33 cellular contexts compared by ENCODE assay signal in the genomic region with DNA sequence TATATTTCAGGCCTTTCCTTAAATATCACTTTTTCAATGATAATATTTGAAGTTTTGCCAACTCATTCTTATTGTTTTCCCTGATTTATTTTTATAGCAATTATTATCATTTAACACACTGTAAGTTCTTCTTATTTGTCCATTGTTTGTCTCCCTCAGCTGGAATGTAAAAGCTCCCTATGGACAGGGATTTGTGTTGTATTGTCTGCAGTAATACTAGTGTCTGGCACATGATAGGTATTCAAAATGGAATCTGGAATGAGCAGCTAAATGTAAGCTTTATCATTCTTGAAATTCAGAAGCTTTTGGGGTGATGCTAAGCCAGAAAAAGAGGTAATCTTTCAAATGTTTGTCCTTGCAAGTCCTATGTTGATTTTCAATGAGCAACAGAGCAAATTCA.
"Had no signal": no experiment of that assay in that cellular context is flagged by ENCODE, and none has a peak within 500 bp of the region (broad histone marks: within the 10 kb centered on the region; RNA-seq: fewer than 3 reads in every experiment).

No MANE protein-coding gene starts in this region.

- ATAC-seq: activated CD8-positive, alpha-beta T cell treated with anti-CD3 and anti-CD28 coated beads for 36 hours; activated naive CD4-positive, alpha-beta T cell treated with anti-CD3 and anti-CD28 coated beads, Interleukin-2, amount 50 U/mL, for 72 hours; activated T-cell treated with anti-CD3 and anti-CD28 coated beads, Interleukin-2, amount 50 U/mL, for 4 hours; activated T-cell treated with anti-CD3 and anti-CD28 coated beads, Interleukin-2, amount 50 U/mL, for 72 hours; activated T-helper 17 cell treated with anti-CD3 and anti-CD28 coated beads, Interleukin-2, amount 50 U/mL, for 72 hours; body of pancreas had no signal

- H3K36me3 ChIP-seq: adrenal gland, brain microvascular endothelial cell, breast epithelium had no signal

- H3K27me3 ChIP-seq: adrenal gland, body of pancreas, brain microvascular endothelial cell, breast epithelium had no signal

- FAIRE-seq: astrocyte, TTC549 had no signal

- DNase-seq: activated B cell treated with CpG ODN at 0.5 μM for 24 hours; activated CD4-positive, alpha-beta memory T cell treated with anti-CD3 and anti-CD28 coated beads for 36 hours; activated CD4-positive, alpha-beta T cell treated with anti-CD3 and anti-CD28 coated beads for 4 hours; activated CD4-positive, alpha-beta T cell treated with anti-CD3 and anti-CD28 coated beads, Interleukin-2, amount 10 ng/mL, durations not matched to agents 24 days and 14 days; activated CD4-positive, alpha-beta T cell treated with anti-CD3 and anti-CD28 coated beads, Interleukin-2, amount 50 U/mL, for 1 hour; activated CD4-positive, alpha-beta T cell treated with anti-CD3 and anti-CD28 coated beads, Interleukin-2, amount 50 U/mL, for 4 hours; activated CD4-positive, CD25-positive, alpha-beta regulatory T cell treated with anti-CD3 and anti-CD28 coated beads, Interleukin-2, amount 50 U/mL, for 72 hours; activated CD8-positive, alpha-beta memory T cell treated with anti-CD3 and anti-CD28 coated beads, Interleukin-2, amount 50 U/mL, for 4 hours; activated CD8-positive, alpha-beta T cell treated with anti-CD3 and anti-CD28 coated beads for 36 hours; activated effector memory CD4-positive, alpha-beta T cell treated with anti-CD3 and anti-CD28 coated beads, Interleukin-2, amount 50 U/mL, for 16 hours; activated gamma-delta T cell treated with Interleukin-2 at 50 U/mL for 16 hours; activated naive CD4-positive, alpha-beta T cell; activated naive CD4-positive, alpha-beta T cell treated with anti-CD3 and anti-CD28 coated beads for 36 hours; activated naive CD4-positive, alpha-beta T cell treated with anti-CD3 and anti-CD28 coated beads, Interleukin-2, amount 50 U/mL, for 16 hours; activated naive CD8-positive, alpha-beta T cell treated with anti-CD3 and anti-CD28 coated beads for 36 hours; activated T-cell treated with anti-CD3 and anti-CD28 coated beads for 4 hours; activated T-cell treated with anti-CD3 and anti-CD28 coated beads, Interleukin-2, amount 50 U/mL, for 1 hour; activated T-cell treated with anti-CD3 and anti-CD28 coated beads, Interleukin-2, amount 50 U/mL, for 4 hours; activated T-cell treated with anti-CD3 and anti-CD28 coated beads, Interleukin-2, amount 50 U/mL, for 72 hours; adrenal gland; amniotic stem cell; aorta; body of pancreas; brain microvascular endothelial cell; central memory CD4-positive, alpha-beta T cell; T-helper 2 cell; T-helper 9 cell had no signal

- H3K27ac ChIP-seq: adrenal gland, body of pancreas, brain microvascular endothelial cell, breast epithelium, VCaP had no signal

- H3K4me3 ChIP-seq: adrenal gland, body of pancreas, breast epithelium had no signal

- H3K9me3 ChIP-seq: adrenal gland, body of pancreas, breast epithelium had no signal

- H3K4me1 ChIP-seq: adrenal gland, body of pancreas, breast epithelium had no signal
